ENCODE assay signal across 17 cellular contexts in genomic region chr7:3119963-3120362, GRCh38.
A peak's percentile ranks its signal among the peaks of the same experiment; 100 is the strongest.
DNase-seq lines count a peak whose midpoint lies in the region; ATAC-seq, FAIRE-seq and TF ChIP-seq lines count a peak whose summit lies in the region.
"Had no signal": no experiment of that assay in that cellular context is flagged by ENCODE, and none has a peak within 500 bp of the region (broad histone marks: within the 10 kb centered on the region; RNA-seq: fewer than 3 reads in every experiment).

No MANE protein-coding gene starts in this region.

- H3K4me1 ChIP-seq in HepG2 (ENCODE audit: insufficient read depth, low read length) (no peaks in the 10 kb centered on the region), right lobe of liver (no peaks in the 10 kb centered on the region), testis (no peaks in the 10 kb centered on the region)
- H3K4me1 ChIP-seq: BE2C had no signal

- TF ChIP-seq CTCF in HepG2 (CRISPR knock-in tag; IDR thresholded peaks at IDR 0.05) = no peak
- TF ChIP-seq CTCF in right lobe of liver (IDR thresholded peaks at IDR 0.05) = no peak
- no peak for TF ChIP-seq CTCF in testis (IDR thresholded peaks at IDR 0.05)

- no peak overlapping the region for H2AFZ ChIP-seq in HepG2 (ENCODE audit: low read length)

- intact Hi-C loops in activated CD4-positive, alpha-beta T cell treated with anti-CD3 and anti-CD28 coated beads for 36 hours (cut with DNase I, micrococcal nuclease) = no loop called here
- intact Hi-C loops in HepG2 (cut with micrococcal nuclease; ENCODE audit: unreplicated experiment) = no loop called here
- intact Hi-C loops in right lobe of liver (cut with DNase I) = no loop called here
- intact Hi-C loops in testis (cut with DNase I; ENCODE audit: low total_unique reads) = no loop called here

- peak overlapping the region; percentile 6 for H3K27ac Mint-ChIP-seq in activated CD4-positive, alpha-beta T cell treated with anti-CD3 and anti-CD28 coated beads for 36 hours
- peak overlapping the region; percentile 11 for H3K27ac Mint-ChIP-seq in activated naive CD8-positive, alpha-beta T cell treated with anti-CD3 and anti-CD28 coated beads, Interleukin-2, amount 50 U/mL, for 24 hours
- H3K27ac Mint-ChIP-seq in stimulated activated effector memory CD8-positive, alpha-beta T cell treated with anti-CD3 and anti-CD28 coated beads, Interleukin-12 subunit alpha, Interleukin-12 subunit beta, amount 100 ng/mL, for 72 hours = peak overlapping the region; percentile 8
- H3K27ac Mint-ChIP-seq: H9, IgD-negative memory B cell had no signal

- no peaks in the 10 kb centered on the region for H3K79me2 ChIP-seq in HepG2 (ENCODE audit: insufficient read depth, low read length)

- peaks cover 10% of the 10 kb centered on the region for H3K9me3 Mint-ChIP-seq in activated CD4-positive, alpha-beta T cell treated with anti-CD3 and anti-CD28 coated beads for 36 hours (ENCODE audit: low read depth)
- H3K9me3 Mint-ChIP-seq in activated naive CD8-positive, alpha-beta T cell treated with anti-CD3 and anti-CD28 coated beads, Interleukin-2, amount 50 U/mL, for 24 hours = peaks cover 21% of the 10 kb centered on the region
- H3K9me3 Mint-ChIP-seq in stimulated activated effector memory CD8-positive, alpha-beta T cell treated with anti-CD3 and anti-CD28 coated beads, Interleukin-12 subunit alpha, Interleukin-12 subunit beta, amount 100 ng/mL, for 72 hours = peaks cover 12% of the 10 kb centered on the region

- peaks cover 5% of the 10 kb centered on the region for H3K36me3 Mint-ChIP-seq in activated CD4-positive, alpha-beta T cell treated with anti-CD3 and anti-CD28 coated beads for 36 hours (ENCODE audit: low read depth)
- peaks cover 9% of the 10 kb centered on the region for H3K36me3 Mint-ChIP-seq in activated naive CD8-positive, alpha-beta T cell treated with anti-CD3 and anti-CD28 coated beads, Interleukin-2, amount 50 U/mL, for 24 hours (ENCODE audit: low read depth)
- H3K36me3 Mint-ChIP-seq in stimulated activated effector memory CD8-positive, alpha-beta T cell treated with anti-CD3 and anti-CD28 coated beads, Interleukin-12 subunit alpha, Interleukin-12 subunit beta, amount 100 ng/mL, for 72 hours = no peaks in the 10 kb centered on the region

- peaks cover 47% of the 10 kb centered on the region for H3K4me1 Mint-ChIP-seq in activated CD4-positive, alpha-beta T cell treated with anti-CD3 and anti-CD28 coated beads for 36 hours
- H3K4me1 Mint-ChIP-seq in activated naive CD8-positive, alpha-beta T cell treated with anti-CD3 and anti-CD28 coated beads, Interleukin-2, amount 50 U/mL, for 24 hours = peaks cover 32% of the 10 kb centered on the region
- peaks cover 52% of the 10 kb centered on the region for H3K4me1 Mint-ChIP-seq in stimulated activated effector memory CD8-positive, alpha-beta T cell treated with anti-CD3 and anti-CD28 coated beads, Interleukin-12 subunit alpha, Interleukin-12 subunit beta, amount 100 ng/mL, for 72 hours

- H3K9me3 ChIP-seq in HepG2 (ENCODE audit: low read length) = no peaks in the 10 kb centered on the region
- H3K9me3 ChIP-seq in right lobe of liver = no peaks in the 10 kb centered on the region
- H3K9me3 ChIP-seq in testis = no peaks in the 10 kb centered on the region
- H3K9me3 ChIP-seq: BE2C had no signal

- H3K4me3 ChIP-seq in HepG2 (replicated peaks in 1 of 3; ENCODE audit: insufficient read depth in 1 of 3, low read depth in 2 of 3, low read length in 3 of 3) (no peak overlapping the region), right lobe of liver (no peak overlapping the region), testis (no peak overlapping the region)

- no peak overlapping the region for H3K9ac ChIP-seq in HepG2 (ENCODE audit: insufficient read depth, low read depth, low read length)

- 0% methylated on average over 3 of the region's 3 CpGs for WGBS in HepG2 (ENCODE audit: low lambda C conversion rate)
- 36% methylated on average over 3 of the region's 3 CpGs for WGBS in right lobe of liver (ENCODE audit: insufficient coverage, low coverage, low lambda C conversion rate, missing lambda C conversion rate)
- WGBS in testis, 2 donors = 65 to 75% methylated on average over 3 of the region's 3 CpGs

- no peaks in the 10 kb centered on the region for H3K27me3 Mint-ChIP-seq in activated CD4-positive, alpha-beta T cell treated with anti-CD3 and anti-CD28 coated beads for 36 hours
- peaks cover 4% of the 10 kb centered on the region for H3K27me3 Mint-ChIP-seq in activated naive CD8-positive, alpha-beta T cell treated with anti-CD3 and anti-CD28 coated beads, Interleukin-2, amount 50 U/mL, for 24 hours

- DNase-seq in activated CD4-positive, alpha-beta T cell treated with anti-CD3 and anti-CD28 coated beads for 36 hours = no peak
- DNase-seq in activated CD4-positive, alpha-beta T cell treated with anti-CD3 and anti-CD28 coated beads, Interleukin-2, amount 50 U/mL, for 4 hours = no peak
- DNase-seq in HepG2 (ENCODE audit: low spot score) (no peak), right lobe of liver (no peak), activated gamma-delta T cell treated with Interleukin-2 at 50 U/mL for 16 hours (no peak), testis (no peak)
- no peak for DNase-seq in activated naive CD8-positive, alpha-beta T cell treated with anti-CD3 and anti-CD28 coated beads, Interleukin-2, amount 50 U/mL, for 24 hours
- no peak for DNase-seq in stimulated activated effector memory CD8-positive, alpha-beta T cell treated with anti-CD3 and anti-CD28 coated beads, Interleukin-12 subunit alpha, Interleukin-12 subunit beta, amount 100 ng/mL, for 72 hours (ENCODE audit: low spot score in 2 of 2)
- DNase-seq: 8988T, BE2C, DMS79 treated with DMSO at 0.1 percent for 48 hours, H9, NCI-H187, NCI-H345, NCI-H69 had no signal

- no peak overlapping the region for H3K27ac ChIP-seq in HepG2 (ENCODE audit: extremely low read length, insufficient read depth, low read length)
- H3K27ac ChIP-seq in right lobe of liver = no peak overlapping the region
- no peak overlapping the region for H3K27ac ChIP-seq in testis

- H3K27me3 ChIP-seq in HepG2 (ENCODE audit: control insufficient read depth in 1 of 2, insufficient read depth in 2 of 2, low read length in 2 of 2) = no peaks in the 10 kb centered on the region
- no peaks in the 10 kb centered on the region for H3K27me3 ChIP-seq in right lobe of liver
- no peaks in the 10 kb centered on the region for H3K27me3 ChIP-seq in testis
- H3K27me3 ChIP-seq: BE2C had no signal

- no peak for TF ChIP-seq POLR2A in HepG2 (IDR thresholded peaks at IDR 0.05; ENCODE audit: insufficient read depth in 1 of 2, low read depth in 2 of 2, low read length in 2 of 2)
- no peak for TF ChIP-seq POLR2A in right lobe of liver (IDR thresholded peaks at IDR 0.05)
- no peak for TF ChIP-seq POLR2A in testis (IDR thresholded peaks at IDR 0.05)

- H3K4me3 Mint-ChIP-seq in activated CD4-positive, alpha-beta T cell treated with anti-CD3 and anti-CD28 coated beads for 36 hours = no peak overlapping the region
- H3K4me3 Mint-ChIP-seq in activated naive CD8-positive, alpha-beta T cell treated with anti-CD3 and anti-CD28 coated beads, Interleukin-2, amount 50 U/mL, for 24 hours = no peak overlapping the region
- H3K4me3 Mint-ChIP-seq in stimulated activated effector memory CD8-positive, alpha-beta T cell treated with anti-CD3 and anti-CD28 coated beads, Interleukin-12 subunit alpha, Interleukin-12 subunit beta, amount 100 ng/mL, for 72 hours = peak overlapping the region; percentile 4
- H3K4me3 Mint-ChIP-seq: H9, IgD-negative memory B cell had no signal

- no peak for FAIRE-seq in HepG2 (lab: Jason Lieb, UNC)
- FAIRE-seq: RCC 7860 had no signal

- H3K4me2 ChIP-seq in HepG2 (ENCODE audit: low read depth, low read length) = no peak overlapping the region

- TF ChIP-seq EP300 in HepG2 (IDR thresholded peaks at IDR 0.05; ENCODE audit: low read depth in 2 of 2, low read length in 2 of 2) (no peak), HepG2 (CRISPR knock-in tag; IDR thresholded peaks at IDR 0.05; ENCODE audit: borderline replicate concordance) (no peak)

- no peak for ATAC-seq in activated CD4-positive, alpha-beta T cell treated with anti-CD3 and anti-CD28 coated beads for 36 hours
- ATAC-seq in HepG2 (no peak), right lobe of liver (no peak)
- ATAC-seq in activated naive CD8-positive, alpha-beta T cell treated with anti-CD3 and anti-CD28 coated beads, Interleukin-2, amount 50 U/mL, for 24 hours = no peak
- ATAC-seq in stimulated activated effector memory CD8-positive, alpha-beta T cell treated with anti-CD3 and anti-CD28 coated beads, Interleukin-12 subunit alpha, Interleukin-12 subunit beta, amount 100 ng/mL, for 72 hours = no peak

- TF ChIP-seq RAD21 in HepG2 (CRISPR knock-in tag; IDR thresholded peaks at IDR 0.05) = no peak

- H4K20me1 ChIP-seq in HepG2 (ENCODE audit: insufficient read depth, low read length) = no peaks in the 10 kb centered on the region

- CTCF ChIA-PET in activated CD4-positive, alpha-beta T cell treated with anti-CD3 and anti-CD28 coated beads for 36 hours (lab: Charles Lee) = interaction anchor here (0.6 to 1.1 kb wide), 3 partner anchors 31 to 233 kb away, joined by 3 read pairs; no protein-coding TSS in a partner anchor
- CTCF ChIA-PET in HepG2 (lab: Yijun Ruan, JAX; ENCODE audit: low intra/inter-chr PET ratio, low total read pairs) = no interaction called here

- H3K36me3 ChIP-seq in HepG2 (replicated peaks in 1 of 2; ENCODE audit: control insufficient read depth in 1 of 2, insufficient read depth in 2 of 2, low read length in 2 of 2) (no peaks in the 10 kb centered on the region), right lobe of liver (no peaks in the 10 kb centered on the region), testis (ENCODE audit: low read depth, missing control alignments) (no peaks in the 10 kb centered on the region)
- H3K36me3 ChIP-seq: BE2C had no signal

- in situ Hi-C loops in HepG2 (cut with HindIII; ENCODE audit: extremely low pct_ligation_motif_present, low pct_unique_long_range_greater_than_20kb) = no loop called here

- no TSS peak for BruUV-seq in HepG2 (replicated peaks; lab: Mats Ljungman, UMichigan)

- POLR2A ChIA-PET in activated CD4-positive, alpha-beta T cell treated with anti-CD3 and anti-CD28 coated beads for 36 hours (lab: Charles Lee) = no interaction called here
- POLR2A ChIA-PET in HepG2 (lab: Yijun Ruan, JAX) = no interaction called here

TF ChIP-seq in HepG2, 621 proteins besides CTCF, POLR2A, EP300 and RAD21:
- TF ChIP-seq ATM (IDR thresholded peaks at IDR 0.05; ENCODE audit: borderline replicate concordance) = no peak
- no peak for TF ChIP-seq ZNF773 (CRISPR knock-in tag; IDR thresholded peaks at IDR 0.05; ENCODE audit: borderline replicate concordance)
- TF ChIP-seq CREB1 (IDR thresholded peaks at IDR 0.05) = peak; percentile 55
- TF ChIP-seq CREB1 (CRISPR knock-in tag; IDR thresholded peaks at IDR 0.05) = no peak
TF ChIP-seq in HepG2: peak in this region for 1.
